In genomic region chr15:41559239-41559488, GRCh38 we compare ENCODE assay signal across 8 cellular contexts. TPM values are rescaled to one million over a fixed set of nuclear protein-coding genes. Genes with fewer than 3 reads are reported as not detected.
DNase-seq lines count a peak whose midpoint lies in the region; ATAC-seq and TF ChIP-seq lines count a peak whose summit lies in the region.

No MANE protein-coding gene starts in this region.

- H3K36me3 ChIP-seq in BLaER1 treated with 17β-estradiol and CSF1 and Interleukin-3, amounts not matched to agents 10 nM and 100 nM, result peaks cover 0 to 6% (median 0%) of the 10 kb centered on the region in 11 experiments; a peak in 1 of 22 replicates
- H3K36me3 ChIP-seq in Panc1 (ENCODE audit: control insufficient read depth, insufficient read depth, low read length), result no peaks in the 10 kb centered on the region
- H3K36me3 ChIP-seq in fibroblast of lung (ENCODE audit: control insufficient read depth, insufficient read depth, low read length), result no peaks in the 10 kb centered on the region
- H3K36me3 ChIP-seq in parathyroid adenoma (ENCODE audit: control insufficient read depth, insufficient read depth, low read length), result no peaks in the 10 kb centered on the region

- ATAC-seq in Panc1, result no peak
- ATAC-seq in activated CD8-positive, alpha-beta T cell treated with anti-CD3 and anti-CD28 coated beads, Interleukin-2, amount 10 ng/mL, durations not matched to agents 7 days and 5 days, result no peak
- no peak for ATAC-seq in GM18873 (IDR thresholded peaks at IDR 0.05; ENCODE audit: low FRiP score, unreplicated experiment)

- intact Hi-C loops in Panc1 (cut with micrococcal nuclease; ENCODE audit: unreplicated experiment), result no loop called here

- H3K9ac ChIP-seq in BLaER1 treated with 17β-estradiol and CSF1 and Interleukin-3, amounts not matched to agents 10 nM and 100 nM, result peak overlapping the region; percentile 65 to 79 (median 77)
- H3K9ac ChIP-seq in fibroblast of lung (ENCODE audit: insufficient read depth, low read length) (peak overlapping the region; percentile 42), parathyroid adenoma (no peak overlapping the region)

- DNase-seq in Panc1 (ENCODE audit: low read depth, low spot score), result no peak
- no peak for DNase-seq in fibroblast of lung (ENCODE audit: low read depth in 2 of 2)
- no peak for DNase-seq in NCI-H2107 (lab: John Stamatoyannopoulos, UW)
- no peak for DNase-seq in activated CD8-positive, alpha-beta T cell treated with anti-CD3 and anti-CD28 coated beads, Interleukin-2, amount 10 ng/mL, durations not matched to agents 7 days and 5 days
- no peak for DNase-seq in NCI-H2227 (lab: John Stamatoyannopoulos, UW; ENCODE audit: unreplicated experiment)

- H3K9me3 ChIP-seq in BLaER1 treated with 17β-estradiol and CSF1 and Interleukin-3, amounts not matched to agents 10 nM and 100 nM (replicated peaks in 1 of 11), result no peaks in the 10 kb centered on the region
- H3K9me3 ChIP-seq in Panc1 (ENCODE audit: control insufficient read depth, insufficient read depth, low read depth, low read length) (no peaks in the 10 kb centered on the region), fibroblast of lung (ENCODE audit: control insufficient read depth, insufficient read depth, low read depth, low read length) (no peaks in the 10 kb centered on the region), parathyroid adenoma (ENCODE audit: control insufficient read depth, low read length) (no peaks in the 10 kb centered on the region)

- H3K4me3 ChIP-seq in BLaER1 treated with 17β-estradiol and CSF1 and Interleukin-3, amounts not matched to agents 10 nM and 100 nM, result peak overlapping the region; percentile 62 to 77 (median 68)
- peak overlapping the region; percentile 59 to 60 for H3K4me3 ChIP-seq in Panc1 (ENCODE audit: low read depth in 2 of 2, low read length in 2 of 2)
- peak overlapping the region in 3 of 4 experiments; percentile 61 to 76 (median 72) for H3K4me3 ChIP-seq in fibroblast of lung (replicated peaks in 1 of 4; ENCODE audit: control extremely low read depth in 1 of 4, insufficient read depth in 1 of 4, low read depth in 3 of 4, low read length in 4 of 4)
- peak overlapping the region; percentile 45 for H3K4me3 ChIP-seq in parathyroid adenoma (ENCODE audit: low read depth, low read length)

- no peak overlapping the region for H3K27ac Mint-ChIP-seq in activated CD8-positive, alpha-beta T cell treated with anti-CD3 and anti-CD28 coated beads, Interleukin-2, amount 10 ng/mL, durations not matched to agents 7 days and 5 days

- peak overlapping the region in 10 of 11 experiments; percentile 23 to 71 (median 60); a peak in 17 of 22 replicates for H3K27ac ChIP-seq in BLaER1 treated with 17β-estradiol and CSF1 and Interleukin-3, amounts not matched to agents 10 nM and 100 nM
- H3K27ac ChIP-seq in Panc1 (ENCODE audit: low read length) (no peak overlapping the region), fibroblast of lung (ENCODE audit: insufficient read depth, low read length) (no peak overlapping the region), parathyroid adenoma (no peak overlapping the region)

- H3K27me3 ChIP-seq in BLaER1 treated with 17β-estradiol and CSF1 and Interleukin-3, amounts not matched to agents 10 nM and 100 nM, result peaks cover 10 to 31% (median 24%) of the 10 kb centered on the region in 11 experiments; a peak in 21 of 22 replicates
- no peaks in the 10 kb centered on the region for H3K27me3 ChIP-seq in Panc1 (ENCODE audit: control insufficient read depth, insufficient read depth, low read length)
- H3K27me3 ChIP-seq in fibroblast of lung (ENCODE audit: control insufficient read depth, insufficient read depth, low read length), result no peaks in the 10 kb centered on the region
- no peaks in the 10 kb centered on the region for H3K27me3 ChIP-seq in parathyroid adenoma (ENCODE audit: control insufficient read depth, insufficient read depth, low read length)

- H3K27me3 Mint-ChIP-seq in activated CD8-positive, alpha-beta T cell treated with anti-CD3 and anti-CD28 coated beads, Interleukin-2, amount 10 ng/mL, durations not matched to agents 7 days and 5 days (ENCODE audit: low read depth), result peaks cover 50% of the 10 kb centered on the region

- peaks cover 0 to 28% (median 3%) of the 10 kb centered on the region in 11 experiments; a peak in 6 of 22 replicates for H4K20me1 ChIP-seq in BLaER1 treated with 17β-estradiol and CSF1 and Interleukin-3, amounts not matched to agents 10 nM and 100 nM
- H4K20me1 ChIP-seq in fibroblast of lung (ENCODE audit: control insufficient read depth, extremely low read depth, insufficient read depth, low read length), result no peaks in the 10 kb centered on the region

- no peak overlapping the region for H2AFZ ChIP-seq in fibroblast of lung (ENCODE audit: low read length)
- H2AFZ ChIP-seq in parathyroid adenoma, result no peak overlapping the region

- peak overlapping the region; percentile 90 to 99 (median 99) for H3K4me2 ChIP-seq in BLaER1 treated with 17β-estradiol and CSF1 and Interleukin-3, amounts not matched to agents 10 nM and 100 nM
- H3K4me2 ChIP-seq in fibroblast of lung (ENCODE audit: extremely low read depth, insufficient read depth, low read length) (peak overlapping the region; percentile 5), parathyroid adenoma (ENCODE audit: low read length) (peak overlapping the region; percentile 62)

- H3K4me1 ChIP-seq in BLaER1 treated with 17β-estradiol and CSF1 and Interleukin-3, amounts not matched to agents 10 nM and 100 nM, result peaks cover 39 to 81% (median 70%) of the 10 kb centered on the region in 10 experiments
- H3K4me1 ChIP-seq in Panc1 (ENCODE audit: control insufficient read depth, insufficient read depth, low read length) (peaks cover 16% of the 10 kb centered on the region), fibroblast of lung (ENCODE audit: control insufficient read depth, extremely low read depth, insufficient read depth, low read length) (peaks cover 6% of the 10 kb centered on the region), parathyroid adenoma (no peaks in the 10 kb centered on the region)

- CTCF ChIA-PET in Panc1 (lab: Charles Lee), result no interaction called here
- CTCF ChIA-PET in activated CD8-positive, alpha-beta T cell treated with anti-CD3 and anti-CD28 coated beads, Interleukin-2, amount 10 ng/mL, durations not matched to agents 7 days and 5 days (lab: Charles Lee), result no interaction called here

- TF ChIP-seq CTCF in Panc1 (IDR thresholded peaks at IDR 0.05), result no peak
- no peak for TF ChIP-seq CTCF in fibroblast of lung (conservative IDR thresholded peaks at IDR 0.05 in 1 of 2, IDR thresholded peaks at IDR 0.05 in 1 of 2; ENCODE audit: low read depth in 1 of 2, low read length in 2 of 2)
- no peak for TF ChIP-seq CTCF in parathyroid adenoma (IDR thresholded peaks at IDR 0.05)

- H3K4me3 Mint-ChIP-seq in activated CD8-positive, alpha-beta T cell treated with anti-CD3 and anti-CD28 coated beads, Interleukin-2, amount 10 ng/mL, durations not matched to agents 7 days and 5 days, result no peak overlapping the region

- no TSS peak for BruUV-seq in Panc1 (replicated peaks; lab: Mats Ljungman, UMichigan)

- in situ Hi-C loops in Panc1 (cut with HindIII; ENCODE audit: low pct_unique_long_range_greater_than_20kb, low sequenced_read_pairs), result no loop called here

- H3K9me3 Mint-ChIP-seq in activated CD8-positive, alpha-beta T cell treated with anti-CD3 and anti-CD28 coated beads, Interleukin-2, amount 10 ng/mL, durations not matched to agents 7 days and 5 days (ENCODE audit: insufficient read depth), result no peaks in the 10 kb centered on the region

- POLR2A ChIA-PET in Panc1 (lab: Charles Lee), result no interaction called here
- POLR2A ChIA-PET in activated CD8-positive, alpha-beta T cell treated with anti-CD3 and anti-CD28 coated beads, Interleukin-2, amount 10 ng/mL, durations not matched to agents 7 days and 5 days (lab: Charles Lee), result no interaction called here

- no peaks in the 10 kb centered on the region for H3K36me3 Mint-ChIP-seq in activated CD8-positive, alpha-beta T cell treated with anti-CD3 and anti-CD28 coated beads, Interleukin-2, amount 10 ng/mL, durations not matched to agents 7 days and 5 days (ENCODE audit: low read depth)

- H3K79me2 ChIP-seq in fibroblast of lung (ENCODE audit: control insufficient read depth, insufficient read depth, low read length) (no peaks in the 10 kb centered on the region), parathyroid adenoma (no peaks in the 10 kb centered on the region)

- H3K4me1 Mint-ChIP-seq in activated CD8-positive, alpha-beta T cell treated with anti-CD3 and anti-CD28 coated beads, Interleukin-2, amount 10 ng/mL, durations not matched to agents 7 days and 5 days (ENCODE audit: low read depth), result peaks cover 22% of the 10 kb centered on the region

RNA-seq across cellular contexts. Expression of gene TYRO3, which starts 0.2 kb away (rescaled TPM):
- 41.7 TPM for total RNA-seq in Panc1 (2021; ENCODE audit: unreplicated experiment)
- 36.7 TPM for polyA plus RNA-seq in Panc1 (2012; ENCODE audit: insufficient read length)
- total RNA-seq in fibroblast of lung, result 9.8 and 14.9 TPM in 2 replicates
- 9.2 and 20.9 TPM in 2 replicates for polyA plus RNA-seq in fibroblast of lung
- 11.9 and 29.4 TPM in 2 replicates for polyA plus RNA-seq in fibroblast of lung (2012)
- 23.6 and 112 TPM in 2 replicates for polyA minus RNA-seq in fibroblast of lung (ENCODE audit: low replicate concordance)
- total RNA-seq in activated CD8-positive, alpha-beta T cell treated with anti-CD3 and anti-CD28 coated beads, Interleukin-2, amount 10 ng/mL, durations not matched to agents 7 days and 5 days, result under 1 TPM; 0.29 to 0.71 TPM

RNA-seq across cellular contexts. Expression of gene RPAP1, which starts 15.1 kb away (rescaled TPM):
- total RNA-seq in Panc1 (2021; ENCODE audit: unreplicated experiment) (53.5 TPM), fibroblast of lung (14.4 and 18.0 TPM in 2 replicates)
- polyA plus RNA-seq in Panc1 (2012; ENCODE audit: insufficient read length), result 36.6 TPM
- polyA plus RNA-seq in fibroblast of lung, result 5.9 and 7.9 TPM in 2 replicates
- polyA plus RNA-seq in fibroblast of lung (2012), result 15.4 and 19.6 TPM in 2 replicates
- 47.6 and 69.9 TPM in 2 replicates for polyA minus RNA-seq in fibroblast of lung (ENCODE audit: low replicate concordance)
- total RNA-seq in activated CD8-positive, alpha-beta T cell treated with anti-CD3 and anti-CD28 coated beads, Interleukin-2, amount 10 ng/mL, durations not matched to agents 7 days and 5 days, result 10 to 100 TPM; 38.1 to 41.6 TPM

RNA-seq across cellular contexts. Expression of gene LTK, which starts 45.5 kb away (rescaled TPM):
- total RNA-seq in Panc1 (2021; ENCODE audit: unreplicated experiment), result not detected
- polyA plus RNA-seq in Panc1 (2012; ENCODE audit: insufficient read length), result not detected
- under 0.01 and 0.99 TPM in 2 replicates for total RNA-seq in fibroblast of lung
- polyA plus RNA-seq in fibroblast of lung, result 0.14 and 0.19 TPM in 2 replicates
- 0.48 and 0.71 TPM in 2 replicates for polyA plus RNA-seq in fibroblast of lung (2012)
- 0.59 and 0.67 TPM in 2 replicates for polyA minus RNA-seq in fibroblast of lung (ENCODE audit: low replicate concordance)
- total RNA-seq in activated CD8-positive, alpha-beta T cell treated with anti-CD3 and anti-CD28 coated beads, Interleukin-2, amount 10 ng/mL, durations not matched to agents 7 days and 5 days, result under 1 TPM; 0.21 TPM

Comparison
In these comparisons a context has a peak if more than half of its experiments do, and no peak if none do; other contexts are left out.
1. H3K27ac ChIP-seq: peak in BLaER1 treated with 17β-estradiol and CSF1 and Interleukin-3, amounts not matched to agents 10 nM and 100 nM (10 of 11); none in Panc1 (single experiment), fibroblast of lung (single experiment) and parathyroid adenoma (single experiment).
2. H3K4me2 ChIP-seq: peak in every context shown above with its lines; median percentile 99 in BLaER1 treated with 17β-estradiol and CSF1 and Interleukin-3, amounts not matched to agents 10 nM and 100 nM; 62 in parathyroid adenoma; 5 in fibroblast of lung.
3. Peak in every context shown above with its lines, with median percentiles within 50 percentile points of each other: H3K4me3 ChIP-seq.